Comparison of ENCODE assay signal across 28 cellular contexts in the genomic region with DNA sequence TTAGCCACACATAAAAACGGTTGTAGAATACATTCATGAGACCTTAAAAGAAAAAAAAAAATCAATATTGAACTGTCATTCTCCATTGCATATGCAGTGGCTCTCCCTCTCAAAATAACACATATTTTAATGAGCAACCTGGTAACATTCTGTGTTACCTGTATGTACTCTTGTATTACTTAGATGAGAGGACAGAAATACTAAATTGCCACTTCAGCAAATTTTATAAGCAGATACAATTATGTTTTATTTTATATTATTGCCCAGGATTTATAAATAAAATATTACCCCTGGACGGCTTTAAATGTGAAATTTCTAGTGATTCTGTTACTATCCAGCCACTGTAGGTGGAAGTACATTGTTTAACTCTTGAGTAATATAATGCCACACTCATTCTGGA.
"Had no signal": no experiment of that assay in that cellular context is flagged by ENCODE, and none has a peak within 500 bp of the region (broad histone marks: within the 10 kb centered on the region; RNA-seq: fewer than 3 reads in every experiment).

No MANE protein-coding gene starts in this region.

- H3K27ac ChIP-seq: neural progenitor cell, ovary, parathyroid adenoma, psoas muscle, skin epidermis, spleen, suprapubic skin, testis, tibial artery, transverse colon, upper lobe of right lung, uterus had no signal

- H2AFZ ChIP-seq: neural progenitor cell, parathyroid adenoma had no signal

- H3K9me3 ChIP-seq: ovary, psoas muscle, suprapubic skin, testis, tibial artery, transverse colon, upper lobe of right lung, uterus had no signal

- ATAC-seq: natural killer cell; psoas muscle; right cardiac atrium; sciatic nerve; stimulated activated memory B cell treated with anti-CD40 and anti-IgM and Interleukin-4, amounts not matched to agents 10 μg/mL and 1 μg/mL and 100 μg/mL, for 72 hours; stimulated activated naive CD8-positive, alpha-beta T cell treated with anti-CD3 and anti-CD28 coated beads, Interleukin-15, amount 100 ng/mL, for 72 hours; stimulated activated naive CD8-positive, alpha-beta T cell treated with anti-CD3 and anti-CD28 coated beads, Interleukin-15, Interleukin-2, amounts not matched to agents 100 U/mL and 50 U/mL, for 24 hours; upper lobe of right lung had no signal

- DNase-seq: natural killer cell; occipital lobe; ovary; posterior cingulate gyrus; psoas muscle; right cardiac atrium; spleen; stimulated activated CD4-positive, alpha-beta T cell treated with anti-CD3 and anti-CD28 coated beads, Interleukin-12 subunit alpha, Interleukin-12 subunit beta, amount 100 ng/mL, for 4 hours; stimulated activated CD4-positive, alpha-beta T cell treated with anti-CD3 and anti-CD28 coated beads, Interleukin-1b, Interleukin-23, amount 100 ng/mL, for 48 hours; stimulated activated CD4-positive, alpha-beta T cell treated with anti-CD3 and anti-CD28 coated beads, Interleukin-4, amount 100 ng/mL, for 1 hour; stimulated activated CD4-positive, alpha-beta T cell treated with anti-CD3 and anti-CD28 coated beads, Interleukin-4, amount 100 ng/mL, for 4 hours; stimulated activated CD8-positive, alpha-beta memory T cell treated with anti-CD3 and anti-CD28 coated beads, Interleukin-4, amount 100 ng/mL, for 48 hours; stimulated activated naive CD4-positive, alpha-beta T cell; stimulated activated naive CD8-positive, alpha-beta T cell treated with anti-CD3 and anti-CD28 coated beads, Interleukin-15, amount 100 ng/mL, for 72 hours; stimulated activated naive CD8-positive, alpha-beta T cell treated with anti-CD3 and anti-CD28 coated beads, Interleukin-15, Interleukin-2, amounts not matched to agents 100 U/mL and 50 U/mL, for 24 hours; substantia nigra; testis; tibial artery; transverse colon; upper lobe of right lung; uterus had no signal

- H3K4me3 ChIP-seq: neural progenitor cell, ovary, psoas muscle, skin epidermis, smooth muscle cell, spleen, suprapubic skin, testis, tibial artery, transverse colon, upper lobe of right lung, uterus had no signal

- H3K9ac ChIP-seq: neural progenitor cell, parathyroid adenoma had no signal

- H3K27me3 ChIP-seq: neural progenitor cell, ovary, spleen, suprapubic skin, testis, tibial artery, transverse colon, upper lobe of right lung, uterus had no signal

- H3K4me2 ChIP-seq: neural progenitor cell, smooth muscle cell had no signal

- H3K36me3 ChIP-seq: neural progenitor cell, ovary, spleen, suprapubic skin, tibial artery, transverse colon, upper lobe of right lung, uterus had no signal

- H3K79me2 ChIP-seq: parathyroid adenoma had no signal

- H3K4me1 ChIP-seq: parathyroid adenoma, psoas muscle, spleen, suprapubic skin, testis, tibial artery, transverse colon, upper lobe of right lung, uterus had no signal
